ENCODE assay signal across 10 cellular contexts in genomic region chr1:204307334-204307883, GRCh38. TPM values are rescaled to one million over a fixed set of nuclear protein-coding genes. Genes with fewer than 3 reads are reported as not detected.
DNase-seq lines count a peak whose midpoint lies in the region; ATAC-seq and TF ChIP-seq lines count a peak whose summit lies in the region.
"Had no signal": no experiment of that assay in that cellular context is flagged by ENCODE, and none has a peak within 500 bp of the region (broad histone marks: within the 10 kb centered on the region; RNA-seq: fewer than 3 reads in every experiment).

No MANE protein-coding gene starts in this region.

- 0 out of 3 replicates have a peak, but pooled peaks cover under 1% of the 10 kb centered on the region for H3K36me3 Mint-ChIP-seq in GM23338 (ENCODE audit: low read depth)
- H3K36me3 Mint-ChIP-seq: IgD-negative memory B cell had no signal

- H3K27ac ChIP-seq in GM23338 (ENCODE audit: low read depth) (0 out of 2 replicates have a peak overlapping the region, but pooled peaks have one; percentile 28), heart left ventricle (peak overlapping the region in 5 of 12 donors; percentile 1 to 52 (median 40)), rectal smooth muscle tissue (ENCODE audit: low read depth, low read length) (no peak overlapping the region)

- DNase-seq in GM23338 (ENCODE audit: low spot score) = peak; percentile 77
- DNase-seq in NCI-H524 (lab: John Stamatoyannopoulos, UW) = peak; percentile 80 to 92
- peak in 4 of 5 donors; percentile 35 to 67 (median 40) for DNase-seq in heart left ventricle
- no peak for DNase-seq in activated effector memory CD4-positive, alpha-beta T cell treated with anti-CD3 and anti-CD28 coated beads, Interleukin-2, amount 50 U/mL, for 16 hours
- no peak for DNase-seq in GM10248 (ENCODE audit: extremely low spot score)
- no peak for DNase-seq in HK-2 (ENCODE audit: unreplicated experiment)
- DNase-seq: activated CD4-positive, CD25-positive, alpha-beta regulatory T cell treated with anti-CD3 and anti-CD28 coated beads, Interleukin-2, amount 50 U/mL, for 72 hours had no signal

- H3K9me3 ChIP-seq in heart left ventricle = no peaks in the 10 kb centered on the region

- no peaks in the 10 kb centered on the region for H3K9me2 ChIP-seq in GM23338 (ENCODE audit: insufficient read depth)

- peak overlapping the region; percentile 49 for H3K4me3 ChIP-seq in GM23338
- H3K4me3 ChIP-seq in heart left ventricle = peak overlapping the region in 9 of 12 donors; percentile 3 to 52 (median 32)
- H3K4me3 ChIP-seq in rectal smooth muscle tissue (ENCODE audit: low read length) = peak overlapping the region; percentile 25

- H3K4me3 Mint-ChIP-seq in GM23338 = peak overlapping the region; percentile 68
- H3K4me3 Mint-ChIP-seq: IgD-negative memory B cell had no signal

- no peaks in the 10 kb centered on the region; the same call in 1 of the 2 replicates for H3K79me2 ChIP-seq in GM23338 (replicated peaks; ENCODE audit: insufficient read depth)

- no peak for TF ChIP-seq POLR2A in heart left ventricle (IDR thresholded peaks at IDR 0.05)

- H3K36me3 ChIP-seq in GM23338 (ENCODE audit: insufficient read depth) (no peaks in the 10 kb centered on the region), heart left ventricle (no peaks in the 10 kb centered on the region), rectal smooth muscle tissue (ENCODE audit: control insufficient read depth, insufficient read depth, low read length) (no peaks in the 10 kb centered on the region)

- H2AFZ ChIP-seq in GM23338 = peak overlapping the region; percentile 75

- H3K27ac Mint-ChIP-seq in GM23338 = no peak overlapping the region

- peaks cover 69% of the 10 kb centered on the region for H3K4me1 Mint-ChIP-seq in GM23338
- H3K4me1 Mint-ChIP-seq: IgD-negative memory B cell had no signal

- ATAC-seq in GM23338 (peak; percentile 87), heart left ventricle (peak; percentile 76 to 92 (median 88)), GM21528 (IDR thresholded peaks at IDR 0.05; ENCODE audit: low FRiP score, unreplicated experiment) (no peak)

- H3K27me3 ChIP-seq in GM23338 (ENCODE audit: insufficient read depth) = no peaks in the 10 kb centered on the region
- H3K27me3 ChIP-seq in heart left ventricle = no peaks in the 10 kb centered on the region
- H3K27me3 ChIP-seq in rectal smooth muscle tissue (ENCODE audit: control insufficient read depth, insufficient read depth, low read length) = no peaks in the 10 kb centered on the region

- intact Hi-C loops in heart left ventricle (cut with DNase I) = loop anchor here in 4 of 10 donors (1.0 to 10.0 kb wide), 4 partner anchors 49 to 55 kb away; no protein-coding TSS in a partner anchor

- no peaks in the 10 kb centered on the region for H3K9me3 Mint-ChIP-seq in GM23338
- H3K9me3 Mint-ChIP-seq: IgD-negative memory B cell had no signal

- CTCF ChIA-PET in GM10248 (lab: Yijun Ruan, JAX) = interaction anchor here (1.0 kb wide), 1 partner anchor 56 kb away, joined by 3 read pairs; no protein-coding TSS in a partner anchor

- H4K20me1 ChIP-seq in GM23338 (replicated peaks; ENCODE audit: insufficient read depth) = no peaks in the 10 kb centered on the region

- no peak overlapping the region for H3K9ac ChIP-seq in rectal smooth muscle tissue (ENCODE audit: low read length)

- 0 out of 2 replicates have a peak, but pooled peaks cover 5% of the 10 kb centered on the region for H3F3A ChIP-seq in GM23338 (replicated peaks; ENCODE audit: low read depth)

- H3K4me1 ChIP-seq in GM23338 (ENCODE audit: insufficient read depth) (peaks cover 69% of the 10 kb centered on the region), heart left ventricle (peaks cover 0 to 19% (median 2%) of the 10 kb centered on the region in 12 donors), rectal smooth muscle tissue (ENCODE audit: control insufficient read depth, insufficient read depth, low read length) (no peaks in the 10 kb centered on the region)

- WGBS in heart left ventricle, 4 donors = 35 to 52% (median 40%) methylated on average over 12 of the region's 12 CpGs

- TF ChIP-seq CTCF in GM23338 (conservative IDR thresholded peaks at IDR 0.05; ENCODE audit: low read depth in 2 of 2) (peak in 1 of 2 experiments; percentile 48; a peak in 2 of 4 replicates), heart left ventricle (IDR thresholded peaks at IDR 0.05) (peak in 8 of 12 donors; percentile 4 to 53 (median 34)), GM10248 (IDR thresholded peaks at IDR 0.05; ENCODE audit: control extremely low read depth, extremely low read depth, low read depth, missing control alignments) (no peak)

- H3K4me2 ChIP-seq in GM23338 = peak overlapping the region; percentile 75

- H3K27me3 Mint-ChIP-seq in GM23338 (ENCODE audit: insufficient read depth, low read depth, poor library complexity) = peaks cover 9% of the 10 kb centered on the region

- POLR2A ChIA-PET in GM10248 (lab: Yijun Ruan, JAX) = no interaction called here

TF ChIP-seq in GM23338, 12 proteins besides CTCF, POLR2A, EP300 and RAD21 (continues in another document):
- TF ChIP-seq NANOG (IDR thresholded peaks at IDR 0.05; ENCODE audit: borderline replicate concordance) = no peak
- TF ChIP-seq POLR2AphosphoS5 (IDR thresholded peaks at IDR 0.05; ENCODE audit: low read depth) = no peak
- TF ChIP-seq ZNF462 (CRISPR knock-in tag; IDR thresholded peaks at IDR 0.05) = no peak
- TF ChIP-seq ZNF331 (CRISPR knock-in tag; IDR thresholded peaks at IDR 0.05; ENCODE audit: low read depth) = no peak
- no peak for TF ChIP-seq CREB1 (CRISPR knock-in tag; IDR thresholded peaks at IDR 0.05; ENCODE audit: low read depth)
- TF ChIP-seq JUNB (IDR thresholded peaks at IDR 0.05; ENCODE audit: unreplicated experiment) = no peak
- no peak for TF ChIP-seq EZH2phosphoT487 (IDR thresholded peaks at IDR 0.05; ENCODE audit: unreplicated experiment)

RNA-seq across cellular contexts. Expression of gene PLEKHA6, which starts 52.3 kb away (rescaled TPM):
- 4.3 and 6.2 TPM in 2 replicates for total RNA-seq in GM23338 (2014; rRNA removed; shearing (Covaris generic))
- polyA plus RNA-seq in GM23338 (2016; fragmentation: Nextera tagmentation; extraction: Ambion mirVana) = 2.5 and 2.8 TPM in 2 replicates
- total RNA-seq in heart left ventricle = 10 to 100 TPM in 7 of 9 donors, 1 to 10 TPM in 2; 9.1 to 33.2 (median 20.1) TPM
- 10 to 100 TPM in 1 of 2 donors, 1 to 10 TPM in 1; 5.2 to 12.8 TPM for polyA plus RNA-seq in heart left ventricle

Comparison
In these comparisons a context has a peak if more than half of its experiments do, and no peak if none do; other contexts are left out.
1. DNase-seq: peak in GM23338 (single experiment), NCI-H524 (2 of 2) and heart left ventricle (4 of 5); none in activated effector memory CD4-positive, alpha-beta T cell treated with anti-CD3 and anti-CD28 coated beads, Interleukin-2, amount 50 U/mL, for 16 hours (single experiment), GM10248 (single experiment) and HK-2 (single experiment).
2. Peak in every context shown above with its lines, with median percentiles within 50 percentile points of each other: H3K4me3 ChIP-seq.